Comparison of ENCODE assay signal across 8 cellular contexts in genomic region chr17:75033346-75034235, GRCh38. TPM values are rescaled to one million over a fixed set of nuclear protein-coding genes. Genes with fewer than 3 reads are reported as not detected.
DNase-seq lines count a peak whose midpoint lies in the region; ATAC-seq and TF ChIP-seq lines count a peak whose summit lies in the region.

No MANE protein-coding gene starts in this region.

- H3K27ac ChIP-seq in left ventricle myocardium inferior (replicated peaks) (peak overlapping the region; percentile 91), tibial nerve (peak overlapping the region; percentile 87 to 97 (median 94))

- peak; percentile 49 for ATAC-seq in HG02763 (IDR thresholded peaks at IDR 0.05; ENCODE audit: unreplicated experiment)

- H3K27me3 ChIP-seq in left ventricle myocardium inferior (ENCODE audit: low read depth) = no peaks in the 10 kb centered on the region
- no peaks in the 10 kb centered on the region for H3K27me3 ChIP-seq in tibial nerve

- TF ChIP-seq CTCF in left ventricle myocardium inferior (IDR thresholded peaks at IDR 0.05; ENCODE audit: borderline replicate concordance) = no peak
- TF ChIP-seq CTCF in tibial nerve (IDR thresholded peaks at IDR 0.05) = peak in 1 of 5 experiments; percentile 25

- in situ Hi-C loops in G401 (cut with HindIII; ENCODE audit: low sequenced_read_pairs) = no loop called here

- peak overlapping the region; percentile 82 for H3K4me3 ChIP-seq in left ventricle myocardium inferior
- peak overlapping the region; percentile 67 to 78 (median 72) for H3K4me3 ChIP-seq in tibial nerve

- intact Hi-C loops in left ventricle myocardium inferior (cut with micrococcal nuclease) (no loop called here), posterior cingulate gyrus (cut with DNase I) (loop anchor here (10.0 kb wide), 1 partner anchor 49 kb away; the partner anchor contains the start of gene CDR2L)

- peak in 1 of 2 donors; percentile 79 for TF ChIP-seq EP300 in tibial nerve (IDR thresholded peaks at IDR 0.05)

- peak; percentile 92 for DNase-seq in G401 (ENCODE audit: low spot score)
- peak; percentile 98 for DNase-seq in NCI-H1694 (lab: John Stamatoyannopoulos, UW)
- peak; percentile 41 to 87 (median 73) for DNase-seq in T-helper 2 cell
- DNase-seq in amygdala (lab: John Stamatoyannopoulos, UW) = peak; percentile 37 to 95 (median 82)
- DNase-seq in left ventricle myocardium inferior = peak; percentile 90
- peak; percentile 86 to 99 (median 92) for DNase-seq in posterior cingulate gyrus
- peak; percentile 95 to 99 for DNase-seq in tibial nerve (ENCODE audit: low spot score in 2 of 2)

- H3K36me3 ChIP-seq in left ventricle myocardium inferior (peaks cover 7% of the 10 kb centered on the region), tibial nerve (peaks cover 0 to 10% (median 4%) of the 10 kb centered on the region in 3 donors)

- TF ChIP-seq POLR2A in tibial nerve (IDR thresholded peaks at IDR 0.05) = peak in 1 of 2 donors; percentile 8

- H3K4me1 ChIP-seq in left ventricle myocardium inferior (peaks cover 52% of the 10 kb centered on the region), tibial nerve (peaks cover 0 to 32% (median 17%) of the 10 kb centered on the region in 4 donors)

- H3K9me3 ChIP-seq in left ventricle myocardium inferior (replicated peaks) = peaks cover 12% of the 10 kb centered on the region
- H3K9me3 ChIP-seq in tibial nerve = peaks cover 0 to 2% (median 0%) of the 10 kb centered on the region in 4 donors

- WGBS in tibial nerve, 2 donors = 0 to 1% methylated on average over 31 to 34 of the region's 36 CpGs

RNA-seq across cellular contexts. Expression of gene ATP5PD, which starts 13.2 kb away (rescaled TPM):
- total RNA-seq in G401 (2014; rRNA removed; shearing (Covaris generic)) = 206 and 238 TPM in 2 replicates
- total RNA-seq in left ventricle myocardium inferior (809 TPM), tibial nerve (100 to 1,000 TPM; 171 to 241 (median 220) TPM)

RNA-seq across cellular contexts. Expression of gene KCTD2, which starts 13.4 kb away (rescaled TPM):
- 26.8 and 27.8 TPM in 2 replicates for total RNA-seq in G401 (2014; rRNA removed; shearing (Covaris generic))
- total RNA-seq in left ventricle myocardium inferior (23.1 TPM), tibial nerve (10 to 100 TPM; 24.9 to 33.5 (median 32.6) TPM)

RNA-seq across cellular contexts. Expression of gene MRPL58, which starts 21.1 kb away (rescaled TPM):
- total RNA-seq in G401 (2014; rRNA removed; shearing (Covaris generic)) = 98.4 and 99.0 TPM in 2 replicates
- total RNA-seq in left ventricle myocardium inferior (50.6 TPM), tibial nerve (10 to 100 TPM; 32.1 to 51.9 (median 46.0) TPM)

RNA-seq across cellular contexts. Expression of gene CDR2L, which starts 46.2 kb away (rescaled TPM):
- total RNA-seq in G401 (2014; rRNA removed; shearing (Covaris generic)) = 21.8 and 24.4 TPM in 2 replicates
- total RNA-seq in left ventricle myocardium inferior = 17.4 TPM
- total RNA-seq in tibial nerve = 10 to 100 TPM; 10.7 to 19.2 (median 13.9) TPM

RNA-seq across cellular contexts. Expression of gene SLC16A5, which starts 54.2 kb away (rescaled TPM):
- total RNA-seq in G401 (2014; rRNA removed; shearing (Covaris generic)) = 11.0 and 25.5 TPM in 2 replicates
- 8.4 TPM for total RNA-seq in left ventricle myocardium inferior
- total RNA-seq in tibial nerve = 10 to 100 TPM in 1 of 4 donors, 1 to 10 TPM in 3; 4.6 to 27.9 (median 7.7) TPM

Comparison
In these comparisons a context has a peak if more than half of its experiments do, and no peak if none do; other contexts are left out.
1. Peak in every context shown above with its lines: DNase-seq, ATAC-seq, H3K4me3 ChIP-seq and H3K27ac ChIP-seq.